Comparison of ENCODE assay signal across 5 cellular contexts in the genomic region with DNA sequence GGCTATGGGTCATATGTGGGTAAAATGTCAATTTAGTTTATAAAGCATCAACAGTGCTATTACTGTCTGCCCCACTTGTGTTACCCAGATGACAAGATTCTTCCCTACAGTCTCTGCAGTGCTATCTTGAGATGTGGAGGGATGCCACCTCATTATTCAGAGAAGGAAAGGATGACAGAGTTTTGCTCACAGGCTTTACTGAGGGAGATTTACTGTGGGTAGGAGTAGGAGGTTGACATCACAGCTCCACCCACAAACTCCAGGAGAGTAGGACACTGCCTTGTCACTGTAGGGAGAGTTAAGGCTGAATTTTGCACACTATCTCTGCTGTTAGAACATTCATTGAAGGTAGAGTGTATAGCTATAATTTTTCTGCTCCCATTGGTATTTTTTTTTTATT.
"Had no signal": no experiment of that assay in that cellular context is flagged by ENCODE, and none has a peak within 500 bp of the region (broad histone marks: within the 10 kb centered on the region; RNA-seq: fewer than 3 reads in every experiment).

No MANE protein-coding gene starts in this region.

- H3K4me3 ChIP-seq: GM23338, K562 had no signal

- DNase-seq: H9, HCEC 1CT, IMR-90 had no signal

- H3K27ac Mint-ChIP-seq: GM23338, H9 had no signal

- H3K4me1 Mint-ChIP-seq: GM23338 had no signal

- ATAC-seq: GM23338, K562 had no signal

- H3K4me3 Mint-ChIP-seq: GM23338, H9 had no signal

- H3K9me3 Mint-ChIP-seq: H9 had no signal
